ENCODE assay signal across 14 cellular contexts in genomic region chr18:8828798-8829197, GRCh38.
"Had no signal": no experiment of that assay in that cellular context is flagged by ENCODE, and none has a peak within 500 bp of the region (broad histone marks: within the 10 kb centered on the region; RNA-seq: fewer than 3 reads in every experiment).

No MANE protein-coding gene starts in this region.

- ATAC-seq: activated CD4-positive, alpha-beta T cell treated with anti-CD3 and anti-CD28 coated beads for 36 hours; activated T-cell treated with anti-CD3 and anti-CD28 coated beads, Interleukin-2, amount 50 U/mL, for 72 hours; esophagus mucosa; left lobe of liver; naive thymus-derived CD4-positive, alpha-beta T cell; right cardiac atrium; stimulated activated memory B cell treated with anti-CD40 and anti-IgM and Interleukin-4, amounts not matched to agents 10 μg/mL and 1 μg/mL and 100 μg/mL, for 72 hours had no signal

- H3K27me3 ChIP-seq: ascending aorta had no signal

- H3K9me3 ChIP-seq: ascending aorta had no signal

- H3K4me1 ChIP-seq: ascending aorta had no signal

- H3K27ac ChIP-seq: ascending aorta had no signal

- DNase-seq: activated CD4-positive, alpha-beta memory T cell treated with anti-CD3 and anti-CD28 coated beads, Interleukin-2, amount 10 ng/mL, durations not matched to agents 7 days and 5 days; activated CD4-positive, alpha-beta T cell treated with anti-CD3 and anti-CD28 coated beads for 36 hours; activated T-cell treated with anti-CD3 and anti-CD28 coated beads, Interleukin-2, amount 50 U/mL, for 72 hours; endodermal cell; head of caudate nucleus; naive thymus-derived CD4-positive, alpha-beta T cell; right cardiac atrium; T-helper 9 cell; trophoblast cell had no signal

- H3K4me3 ChIP-seq: ascending aorta, smooth muscle cell had no signal

- H3K4me2 ChIP-seq: smooth muscle cell had no signal
